17 cellular contexts compared by ENCODE assay signal in genomic region chr1:215845224-215845902, GRCh38.
DNase-seq lines count a peak whose midpoint lies in the region; ATAC-seq and TF ChIP-seq lines count a peak whose summit lies in the region.
"Had no signal": no experiment of that assay in that cellular context is flagged by ENCODE, and none has a peak within 500 bp of the region (broad histone marks: within the 10 kb centered on the region; RNA-seq: fewer than 3 reads in every experiment).

No MANE protein-coding gene starts in this region.

- H3K9me3 Mint-ChIP-seq in activated T-helper 17 cell treated with anti-CD3 and anti-CD28 coated beads, Interleukin-2, amount 50 U/mL, for 72 hours: peaks cover 13% of the 10 kb centered on the region

- peak; percentile 88 for DNase-seq in EH (ENCODE audit: low read depth)
- DNase-seq in MV-4-11 (lab: John Stamatoyannopoulos, UW): peak; percentile 21
- DNase-seq in epithelial cell of proximal tubule (ENCODE audit: low read depth): peak; percentile 23
- peak; percentile 5 for DNase-seq in pons (ENCODE audit: low spot score)
- no peak for DNase-seq in iPS-NIHi7 (ENCODE audit: extremely low spot score)
- DNase-seq in GM10266 (ENCODE audit: extremely low spot score): no peak
- no peak for DNase-seq in stimulated activated CD4-positive, alpha-beta T cell treated with anti-CD3 and anti-CD28 coated beads, Interleukin-4, amount 100 ng/mL, for 1 hour
- DNase-seq: activated T-cell treated with anti-CD3 and anti-CD28 coated beads, Interleukin-2, amount 50 U/mL, for 72 hours; central memory CD4-positive, alpha-beta T cell; hippocampal formation; KBM-7; NCI-H2171; Right ventricle myocardium superior; sigmoid colon had no signal

- H3K4me3 ChIP-seq in epithelial cell of proximal tubule (ENCODE audit: low read depth, low read length): no peak overlapping the region
- H3K4me3 ChIP-seq: sigmoid colon, vagina had no signal

- TF ChIP-seq CTCF in epithelial cell of proximal tubule (conservative IDR thresholded peaks at IDR 0.05; ENCODE audit: low read depth, low read length) (no peak), GM10266 (IDR thresholded peaks at IDR 0.05; ENCODE audit: control insufficient read depth, insufficient read depth, low read depth, missing control alignments) (no peak)

- H3K27me3 Mint-ChIP-seq in activated T-helper 17 cell treated with anti-CD3 and anti-CD28 coated beads, Interleukin-2, amount 50 U/mL, for 72 hours: no peaks in the 10 kb centered on the region

- no peak overlapping the region for H3K4me3 Mint-ChIP-seq in activated T-helper 17 cell treated with anti-CD3 and anti-CD28 coated beads, Interleukin-2, amount 50 U/mL, for 72 hours
- H3K4me3 Mint-ChIP-seq: activated T-cell treated with anti-CD3 and anti-CD28 coated beads, Interleukin-2, amount 50 U/mL, for 72 hours had no signal

- no peak for ATAC-seq in activated T-helper 17 cell treated with anti-CD3 and anti-CD28 coated beads, Interleukin-2, amount 50 U/mL, for 72 hours (replicated peaks)
- ATAC-seq: activated CD4-positive, CD25-positive, alpha-beta regulatory T cell treated with anti-CD3 and anti-CD28 coated beads, Interleukin-2, amount 50 U/mL, for 24 hours; activated T-cell treated with anti-CD3 and anti-CD28 coated beads, Interleukin-2, amount 50 U/mL, for 72 hours had no signal

- no peaks in the 10 kb centered on the region for H3K36me3 Mint-ChIP-seq in activated T-helper 17 cell treated with anti-CD3 and anti-CD28 coated beads, Interleukin-2, amount 50 U/mL, for 72 hours (ENCODE audit: low read depth)

- no peak overlapping the region for H3K27ac Mint-ChIP-seq in activated T-helper 17 cell treated with anti-CD3 and anti-CD28 coated beads, Interleukin-2, amount 50 U/mL, for 72 hours
- H3K27ac Mint-ChIP-seq: activated T-cell treated with anti-CD3 and anti-CD28 coated beads, Interleukin-2, amount 50 U/mL, for 72 hours had no signal

- H3K4me1 Mint-ChIP-seq in activated T-helper 17 cell treated with anti-CD3 and anti-CD28 coated beads, Interleukin-2, amount 50 U/mL, for 72 hours: no peaks in the 10 kb centered on the region

Comparison
In these comparisons a context has a peak if more than half of its experiments do, and no peak if none do; other contexts are left out.
1. DNase-seq: peak in EH (single experiment), MV-4-11 (single experiment), epithelial cell of proximal tubule (single experiment) and pons (single experiment); none in iPS-NIHi7 (single experiment), GM10266 (single experiment) and stimulated activated CD4-positive, alpha-beta T cell treated with anti-CD3 and anti-CD28 coated beads, Interleukin-4, amount 100 ng/mL, for 1 hour (single experiment).